8 cellular contexts compared by ENCODE assay signal in genomic region chr19:639251-640155, GRCh38. TPM values are rescaled to one million over a fixed set of nuclear protein-coding genes. Genes with fewer than 3 reads are reported as not detected.
A peak's percentile ranks its signal among the peaks of the same experiment; 100 is the strongest.
DNase-seq lines count a peak whose midpoint lies in the region; ATAC-seq and TF ChIP-seq lines count a peak whose summit lies in the region.

TSS of gene FGF22 (plus strand) at chr19:639879. CDS start at chr19:639926, 47 bp downstream.

- TF ChIP-seq CTCF in WI38 (IDR thresholded peaks at IDR 0.05; ENCODE audit: low read depth, low read length) (no peak), breast epithelium (IDR thresholded peaks at IDR 0.05) (no peak)

- intact Hi-C loops in breast epithelium (cut with DNase I; ENCODE audit: low total_unique reads): no loop called here

- DNase-seq in DMS153 (lab: John Stamatoyannopoulos, UW) (peak; percentile 21), HEK293T (ENCODE audit: extremely low spot score) (peak; percentile 97), NCI-H2029 (lab: John Stamatoyannopoulos, UW) (peak; percentile 89), breast epithelium (ENCODE audit: low spot score in 2 of 2) (peak; percentile 91 to 97), iPS-NIHi11 (ENCODE audit: low spot score) (peak; percentile 99)

- peak within 1 kb of the TSS; percentile 51 for H3K4me3 ChIP-seq in WI38 (ENCODE audit: low read depth, low read length)
- peak within 1 kb of the TSS; percentile 36 to 64 (median 58) for H3K4me3 ChIP-seq in breast epithelium
- H3K4me3 ChIP-seq in skeletal muscle tissue (ENCODE audit: low read length in 3 of 3): peak within 1 kb of the TSS; percentile 68 to 72 (median 71)

- peak within 1 kb of the TSS; percentile 20 to 54 for H3K27ac ChIP-seq in breast epithelium
- H3K27ac ChIP-seq in skeletal muscle tissue (ENCODE audit: low read depth, low read length): no peak within 1 kb of the TSS

- no peak for TF ChIP-seq POLR2A in breast epithelium (IDR thresholded peaks at IDR 0.05)

- H3K9ac ChIP-seq in skeletal muscle tissue (ENCODE audit: low read depth in 1 of 3, low read length in 3 of 3): peak within 1 kb of the TSS in 2 of 3 donors; percentile 32 to 60

- H3K36me3 ChIP-seq in breast epithelium (no peaks in the 10 kb centered on the region), skeletal muscle tissue (ENCODE audit: control insufficient read depth in 3 of 3, insufficient read depth in 3 of 3, low read length in 3 of 3) (no peaks in the 10 kb centered on the region)

- no peak for ATAC-seq in GM21528 (IDR thresholded peaks at IDR 0.05; ENCODE audit: low FRiP score, unreplicated experiment)

- H3K4me1 ChIP-seq in breast epithelium (peaks cover 0 to 7% of the 10 kb centered on the region in 2 donors), skeletal muscle tissue (ENCODE audit: control insufficient read depth in 3 of 3, insufficient read depth in 3 of 3, low read length in 3 of 3) (peaks cover 7 to 11% (median 8%) of the 10 kb centered on the region in 3 donors)

- POLR2A ChIA-PET in HEK293T (lab: Yijun Ruan, JAX): no interaction called here

- CTCF ChIA-PET in HEK293T (lab: Yijun Ruan, JAX): no interaction called here

- H3K9me3 ChIP-seq in breast epithelium (no peaks in the 10 kb centered on the region), skeletal muscle tissue (ENCODE audit: control insufficient read depth in 3 of 3, low read length in 3 of 3) (no peaks in the 10 kb centered on the region)

- H3K27me3 ChIP-seq in breast epithelium (no peaks in the 10 kb centered on the region), skeletal muscle tissue (ENCODE audit: control insufficient read depth in 3 of 3, insufficient read depth in 3 of 3, low read length in 3 of 3) (no peaks in the 10 kb centered on the region)

TF ChIP-seq in HEK293T, 16 proteins besides CTCF, POLR2A, EP300 and RAD21:
- TF ChIP-seq L3MBTL2 (conservative IDR thresholded peaks at IDR 0.05) (0 out of 2 replicates have a peak, but pooled peaks have one; percentile 5), NFRKB (IDR thresholded peaks at IDR 0.05) (no peak)

RNA-seq across cellular contexts. Expression of gene FGF22, which starts in this region (rescaled TPM):
- under 1 TPM in 2 of 3 donors, not detected in 1; 0.33 to 0.48 TPM for total RNA-seq in breast epithelium
- total RNA-seq in skeletal muscle tissue: not detected

Comparison
In these comparisons a context has a peak if more than half of its experiments do, and no peak if none do; other contexts are left out.
1. Peak in DNase-seq, H3K4me3 ChIP-seq and H3K27ac ChIP-seq in breast epithelium; RNA of the gene not detected or under 1 TPM.
2. DNase-seq: peak in every context shown above with its lines; median percentile 99 in iPS-NIHi11; 97 in HEK293T; 94 in breast epithelium; 89 in NCI-H2029; 21 in DMS153.